ENCODE assay signal across 1 cellular context in genomic region chr1:75616436-75617433, GRCh38.
A peak's percentile ranks its signal among the peaks of the same experiment; 100 is the strongest.
TF ChIP-seq lines count a peak whose summit lies in the region.

No MANE protein-coding gene starts in this region.

TF ChIP-seq in HEK293, 187 proteins besides CTCF, POLR2A, EP300 and RAD21 (continued from another document):
- TF ChIP-seq ZNF112 (tag by site-specific recombination; IDR thresholded peaks at IDR 0.05) (no peak), SETDB1 (IDR thresholded peaks at IDR 0.05; ENCODE audit: insufficient read length, low read length) (no peak), ZNF433 (tag by site-specific recombination; IDR thresholded peaks at IDR 0.05; ENCODE audit: low read depth) (no peak), ZNF2 (tag by site-specific recombination; IDR thresholded peaks at IDR 0.05) (peak; percentile 18; the same call in 1 of the 2 replicates), ZNF16 (tag by site-specific recombination; IDR thresholded peaks at IDR 0.05; ENCODE audit: low read depth) (no peak), ZNF366 (tag by site-specific recombination; conservative IDR thresholded peaks at IDR 0.05) (peak; percentile 44), ZSCAN30 (tag by site-specific recombination; IDR thresholded peaks at IDR 0.05) (peak; percentile 7; the same call in 1 of the 2 replicates), ZNF596 (tag by site-specific recombination; IDR thresholded peaks at IDR 0.05) (0 out of 2 replicates have a peak, but pooled peaks have one; percentile 39), ZNF18 (tag by site-specific recombination; IDR thresholded peaks at IDR 0.05) (0 out of 2 replicates have a peak, but pooled peaks have one; percentile 32), ZNF777 (tag by site-specific recombination; IDR thresholded peaks at IDR 0.05; ENCODE audit: borderline replicate concordance) (peak; percentile 62; the same call in 1 of the 2 replicates), ZNF24 (tag by site-specific recombination; IDR thresholded peaks at IDR 0.05) (no peak), ZFP37 (tag by site-specific recombination; IDR thresholded peaks at IDR 0.05) (0 out of 2 replicates have a peak, but pooled peaks have one; percentile 35), ZNF184 (tag by site-specific recombination; IDR thresholded peaks at IDR 0.05) (no peak), ZNF843 (tag by site-specific recombination; IDR thresholded peaks at IDR 0.05) (no peak), ZNF529 (tag by site-specific recombination; IDR thresholded peaks at IDR 0.05; ENCODE audit: insufficient replicate concordance) (no peak), ZNF362 (tag by site-specific recombination; IDR thresholded peaks at IDR 0.05) (no peak), PATZ1 (tag by site-specific recombination; IDR thresholded peaks at IDR 0.05) (peak; percentile 24), SCRT2 (tag by site-specific recombination; IDR thresholded peaks at IDR 0.05) (0 out of 2 replicates have a peak, but pooled peaks have one; percentile 19), ZNF239 (tag by site-specific recombination; IDR thresholded peaks at IDR 0.05) (no peak), ZBTB20 (tag by site-specific recombination; IDR thresholded peaks at IDR 0.05) (peak; percentile 44; the same call in 1 of the 2 replicates), ZBTB26 (tag by site-specific recombination; optimal IDR thresholded peaks at IDR 0.05) (no peak), ZIC2 (tag by site-specific recombination; IDR thresholded peaks at IDR 0.05) (no peak), REST (tag by site-specific recombination; IDR thresholded peaks at IDR 0.05) (peak; percentile 92), ZNF624 (tag by site-specific recombination; IDR thresholded peaks at IDR 0.05) (no peak), ZNF335 (tag by site-specific recombination; conservative IDR thresholded peaks at IDR 0.05) (peak; percentile 89), ZNF692 (tag by site-specific recombination; IDR thresholded peaks at IDR 0.05) (0 out of 2 replicates have a peak, but pooled peaks have one; percentile 17), ZNF138 (tag by site-specific recombination; IDR thresholded peaks at IDR 0.05; ENCODE audit: borderline replicate concordance) (no peak), YY1 (tag by site-specific recombination; IDR thresholded peaks at IDR 0.05) (0 out of 2 replicates have a peak, but pooled peaks have one; percentile 15), KLF7 (tag by site-specific recombination; IDR thresholded peaks at IDR 0.05; ENCODE audit: borderline replicate concordance) (no peak), ZBTB48 (tag by site-specific recombination; IDR thresholded peaks at IDR 0.05) (peak; percentile 71), ZNF404 (tag by site-specific recombination; IDR thresholded peaks at IDR 0.05) (no peak), ZNF214 (tag by site-specific recombination; IDR thresholded peaks at IDR 0.05; ENCODE audit: borderline replicate concordance) (no peak)
TF ChIP-seq in HEK293: peak in this region for 18.
